30 cellular contexts compared by ENCODE assay signal in genomic region chr5:1207555-1207954, GRCh38. TPM values are rescaled to one million over a fixed set of nuclear protein-coding genes. Genes with fewer than 3 reads are reported as not detected.
"Had no signal": no experiment of that assay in that cellular context is flagged by ENCODE, and none has a peak within 500 bp of the region (broad histone marks: within the 10 kb centered on the region; RNA-seq: fewer than 3 reads in every experiment).

No MANE protein-coding gene starts in this region.

- H3K4me3 ChIP-seq: MG63 had no signal

- H3K9me3 ChIP-seq: MG63 had no signal

- DNase-seq: activated B cell treated with CpG ODN at 0.5 μM for 24 hours; activated CD4-positive, alpha-beta T cell treated with anti-CD3 and anti-CD28 coated beads for 1 hour; activated CD4-positive, alpha-beta T cell treated with anti-CD3 and anti-CD28 coated beads, Interleukin-2, amount 10 ng/mL, durations not matched to agents 24 days and 14 days; activated CD4-positive, alpha-beta T cell treated with anti-CD3 and anti-CD28 coated beads, Interleukin-2, amount 50 U/mL, for 48 hours; activated CD8-positive, alpha-beta memory T cell treated with anti-CD3 and anti-CD28 coated beads, Interleukin-2, amount 10 ng/mL, durations not matched to agents 7 days and 5 days; activated effector memory CD4-positive, alpha-beta T cell treated with anti-CD3 and anti-CD28 coated beads, Interleukin-2, amount 50 U/mL, for 16 hours; activated naive CD4-positive, alpha-beta T cell treated with anti-CD3 and anti-CD28 coated beads for 36 hours; activated naive CD8-positive, alpha-beta T cell treated with anti-CD3 and anti-CD28 coated beads for 36 hours; activated T-cell treated with anti-CD3 and anti-CD28 coated beads, Interleukin-2, amount 50 U/mL, for 4 hours; cerebellar nuclear complex; MG63; MV-4-11; NCI-H1417 treated with DMSO at 0.1 percent for 48 hours; NCI-H1694 treated with DMSO at 0.1 percent for 48 hours; NCI-H2029 treated with DMSO at 0.1 percent for 48 hours; NCI-H446; NCI-H524 treated with DMSO at 0.1 percent for 48 hours; NCI-H748 treated with DMSO at 0.1 percent for 48 hours; RPMI8226; SHP77 treated with DMSO at 0.1 percent for 48 hours; T-cell; T-helper 2 cell; T1000 had no signal

- FAIRE-seq: TTC549 had no signal

- ATAC-seq: activated CD8-positive, alpha-beta memory T cell treated with anti-CD3 and anti-CD28 coated beads, Interleukin-2, amount 10 ng/mL, durations not matched to agents 7 days and 5 days; activated T-cell treated with anti-CD3 and anti-CD28 coated beads, Interleukin-2, amount 50 U/mL, for 4 hours; Panc1; T-cell had no signal

- H3K9ac ChIP-seq: KMS-11 had no signal

- H3K27ac ChIP-seq: KMS-11 had no signal

- H3K36me3 ChIP-seq: MG63 had no signal

RNA-seq across cellular contexts. Expression of gene SLC6A19, which starts 6.2 kb away (rescaled TPM):
- total RNA-seq: activated B cell treated with CpG ODN at 0.5 μM for 24 hours; activated CD4-positive, alpha-beta T cell treated with anti-CD3 and anti-CD28 coated beads, Interleukin-2, amount 10 ng/mL, durations not matched to agents 24 days and 14 days; activated CD8-positive, alpha-beta memory T cell treated with anti-CD3 and anti-CD28 coated beads, Interleukin-2, amount 10 ng/mL, durations not matched to agents 7 days and 5 days; activated naive CD4-positive, alpha-beta T cell treated with anti-CD3 and anti-CD28 coated beads for 36 hours; activated naive CD8-positive, alpha-beta T cell treated with anti-CD3 and anti-CD28 coated beads for 36 hours; OCI-LY7 had no signal
- polyA plus RNA-seq: IgD-negative memory B cell had no signal

RNA-seq across cellular contexts. Expression of gene SLC6A18, which starts 17.6 kb away (rescaled TPM):
- total RNA-seq: activated B cell treated with CpG ODN at 0.5 μM for 24 hours; activated CD4-positive, alpha-beta T cell treated with anti-CD3 and anti-CD28 coated beads, Interleukin-2, amount 10 ng/mL, durations not matched to agents 24 days and 14 days; activated CD8-positive, alpha-beta memory T cell treated with anti-CD3 and anti-CD28 coated beads, Interleukin-2, amount 10 ng/mL, durations not matched to agents 7 days and 5 days; activated naive CD4-positive, alpha-beta T cell treated with anti-CD3 and anti-CD28 coated beads for 36 hours; activated naive CD8-positive, alpha-beta T cell treated with anti-CD3 and anti-CD28 coated beads for 36 hours; activated T-cell treated with anti-CD3 and anti-CD28 coated beads, Interleukin-2, amount 50 U/mL, for 4 hours; cardiac septum; OCI-LY7; T-cell had no signal
- polyA plus RNA-seq: adipose tissue, IgD-negative memory B cell had no signal
